ENCODE assay signal across 12 cellular contexts in the genomic region with DNA sequence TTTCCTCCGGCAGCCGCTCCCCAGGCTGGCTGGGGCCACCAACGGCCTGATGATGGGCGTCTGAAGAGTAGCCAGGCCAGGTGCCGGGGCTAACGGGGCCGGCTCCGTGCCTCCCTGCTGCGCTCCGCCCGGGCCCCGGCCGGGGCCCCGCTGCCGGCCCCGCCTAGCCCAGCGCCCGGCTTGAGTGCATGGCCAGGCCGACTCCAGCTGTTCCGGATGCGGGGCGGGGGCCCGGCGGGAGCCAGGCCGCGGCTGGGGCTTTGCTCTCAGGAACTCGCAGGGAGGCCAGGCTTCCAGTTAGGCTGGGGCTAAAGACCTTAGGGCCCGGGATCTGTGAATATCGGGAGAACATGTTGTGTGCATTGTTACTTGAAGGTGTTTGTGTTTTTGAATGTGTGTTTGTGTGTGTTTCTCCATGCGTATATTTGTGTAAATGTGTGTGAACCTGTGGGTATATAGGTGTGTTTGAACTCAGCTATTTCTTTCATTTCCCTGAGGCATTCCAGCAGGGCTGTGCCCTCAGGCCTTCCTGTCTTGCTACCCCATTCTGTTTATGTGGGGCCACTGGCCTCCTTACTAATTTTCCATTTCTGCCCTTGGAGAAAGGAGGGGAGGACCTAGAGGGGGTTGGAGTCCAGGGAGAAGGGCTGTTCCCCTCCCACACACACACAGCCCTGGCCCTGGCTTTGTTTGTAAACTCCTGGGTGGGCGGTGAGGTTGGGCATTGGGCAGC. TPM values are rescaled to one million over a fixed set of nuclear protein-coding genes. Genes with fewer than 3 reads are reported as not detected.
DNase-seq lines count a peak whose midpoint lies in the region; ATAC-seq and TF ChIP-seq lines count a peak whose summit lies in the region.
"Had no signal": no experiment of that assay in that cellular context is flagged by ENCODE, and none has a peak within 500 bp of the region (broad histone marks: within the 10 kb centered on the region; RNA-seq: fewer than 3 reads in every experiment).

No MANE protein-coding gene starts in this region.

- peaks cover 3% of the 10 kb centered on the region for H3K4me1 Mint-ChIP-seq in progenitor cell of endocrine pancreas (ENCODE audit: low read depth)

- TF ChIP-seq CTCF in esophagus muscularis mucosa (IDR thresholded peaks at IDR 0.05) (no peak), progenitor cell of endocrine pancreas (IDR thresholded peaks at IDR 0.05; ENCODE audit: unreplicated experiment) (no peak)

- H3K27me3 ChIP-seq in esophagus muscularis mucosa: peaks cover 17 to 100% (median 90%) of the 10 kb centered on the region in 4 donors

- no peak overlapping the region for H3K27ac ChIP-seq in esophagus muscularis mucosa (replicated peaks in 1 of 4)

- no peak for TF ChIP-seq EP300 in esophagus muscularis mucosa (IDR thresholded peaks at IDR 0.05)

- no peaks in the 10 kb centered on the region for H3K9me3 ChIP-seq in esophagus muscularis mucosa

- H3K4me3 Mint-ChIP-seq in progenitor cell of endocrine pancreas (ENCODE audit: low read depth): no peak overlapping the region

- H3K9me3 Mint-ChIP-seq in progenitor cell of endocrine pancreas (ENCODE audit: low read depth): no peaks in the 10 kb centered on the region

- 69% methylated on average over 4 of the region's 31 CpGs for WGBS in esophagus muscularis mucosa

- no peak for ATAC-seq in HG03196 (IDR thresholded peaks at IDR 0.05; ENCODE audit: unreplicated experiment)

- H3K4me1 ChIP-seq in esophagus muscularis mucosa: peaks cover 40 to 52% (median 49%) of the 10 kb centered on the region in 4 donors

- peak overlapping the region; percentile 31 to 42 (median 35) for H3K4me3 ChIP-seq in esophagus muscularis mucosa

- intact Hi-C loops in esophagus muscularis mucosa (cut with DNase I): no loop called here

- H3K36me3 ChIP-seq in esophagus muscularis mucosa: no peaks in the 10 kb centered on the region

- H3K36me3 Mint-ChIP-seq in progenitor cell of endocrine pancreas (ENCODE audit: insufficient read depth): no peaks in the 10 kb centered on the region

- peak; percentile 35 for DNase-seq in NCI-H748 (lab: John Stamatoyannopoulos, UW; ENCODE audit: unreplicated experiment)
- DNase-seq in NCI-H748 treated with DMSO at 0.1 percent for 48 hours (lab: John Stamatoyannopoulos, UW): no peak
- DNase-seq in LHCN-M2 (ENCODE audit: low read depth): peak; percentile 43
- DNase-seq in esophagus muscularis mucosa (ENCODE audit: extremely low spot score): no peak
- peak; percentile 45 for DNase-seq in retina
- DNase-seq in progenitor cell of endocrine pancreas (ENCODE audit: low spot score, unreplicated experiment): no peak
- DNase-seq in foreskin melanocyte: no peak
- DNase-seq: ACHN; stimulated activated CD8-positive, alpha-beta memory T cell treated with anti-CD3 and anti-CD28 coated beads, Interleukin-4, amount 100 ng/mL, for 48 hours had no signal

- no peak for TF ChIP-seq POLR2A in esophagus muscularis mucosa (IDR thresholded peaks at IDR 0.05; ENCODE audit: low read depth)

- no peak overlapping the region for H3K27ac Mint-ChIP-seq in progenitor cell of endocrine pancreas

- H3K27me3 Mint-ChIP-seq in progenitor cell of endocrine pancreas: peaks cover 82% of the 10 kb centered on the region

RNA-seq across cellular contexts. Expression of a gene that starts 1.1 kb away (rescaled TPM):
- total RNA-seq in LHCN-M2 (2014; rRNA removed) (1.7 TPM in 2 replicates), esophagus muscularis mucosa (not detected), progenitor cell of endocrine pancreas (not detected in 2 replicates)
- 0.73 TPM for polyA plus RNA-seq in LHCN-M2 (2012)
- total RNA-seq: liver, RPMI7951 had no signal
- polyA plus RNA-seq: liver had no signal

Comparison
In these comparisons a context has a peak if more than half of its experiments do, and no peak if none do; other contexts are left out.
1. DNase-seq: peak in NCI-H748 (single experiment), LHCN-M2 (single experiment) and retina (single experiment); none in NCI-H748 treated with DMSO at 0.1 percent for 48 hours (single experiment), esophagus muscularis mucosa (single experiment), progenitor cell of endocrine pancreas (single experiment) and foreskin melanocyte (single experiment).